ENCODE assay signal across 8 cellular contexts in the genomic region with DNA sequence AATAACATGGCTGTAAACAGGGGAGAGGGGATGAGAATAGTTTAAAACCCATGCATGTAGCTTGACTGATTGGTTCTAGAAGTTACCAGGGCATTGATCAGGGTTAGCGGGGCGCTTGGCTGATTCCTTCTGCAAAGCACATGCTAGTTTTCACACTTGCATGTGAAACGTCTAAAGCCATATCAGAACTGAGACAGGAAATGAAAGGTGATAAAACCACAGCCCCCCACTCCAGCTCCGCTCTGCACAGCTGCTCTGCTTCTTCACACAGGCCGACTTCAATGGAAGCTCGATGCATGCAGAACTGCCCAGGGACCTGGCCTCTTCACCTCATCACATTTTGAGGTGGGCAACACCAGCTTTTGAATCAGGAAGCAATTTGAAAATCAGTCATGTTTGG. TPM values are rescaled to one million over a fixed set of nuclear protein-coding genes. Genes with fewer than 3 reads are reported as not detected.
DNase-seq lines count a peak whose midpoint lies in the region; ATAC-seq and TF ChIP-seq lines count a peak whose summit lies in the region.

No MANE protein-coding gene starts in this region.

- no peaks in the 10 kb centered on the region for H3K9me3 ChIP-seq in thyroid gland

- no peak for TF ChIP-seq POLR2A in thyroid gland (IDR thresholded peaks at IDR 0.05)

- peak; percentile 82 for ATAC-seq in HG02642 (IDR thresholded peaks at IDR 0.05; ENCODE audit: poor library complexity, unreplicated experiment)

- H3K4me1 ChIP-seq in thyroid gland = peaks cover 3 to 6% of the 10 kb centered on the region in 2 donors

- DNase-seq in stimulated activated CD4-positive, alpha-beta T cell treated with anti-CD3 and anti-CD28 coated beads, Interleukin-15, amount 100 ng/mL, for 24 hours = peak; percentile 5
- DNase-seq in stimulated activated CD4-positive, alpha-beta T cell treated with anti-CD3 and anti-CD28 coated beads, Interleukin-4, amount 100 ng/mL, for 4 hours = no peak
- DNase-seq in NAMALWA (ENCODE audit: low spot score) (peak; percentile 51), thyroid gland (peak in 1 of 2 donors; percentile 5), NCI-H524 (lab: John Stamatoyannopoulos, UW) (no peak), HPDE6-E6E7 (ENCODE audit: extremely low spot score) (no peak), HK-2 (ENCODE audit: unreplicated experiment) (no peak)

- peak overlapping the region; percentile 43 to 80 (median 70) for H3K27ac ChIP-seq in thyroid gland

- no peaks in the 10 kb centered on the region for H3K27me3 ChIP-seq in thyroid gland

- H3K36me3 ChIP-seq in thyroid gland = no peaks in the 10 kb centered on the region

- peak overlapping the region in 1 of 3 donors; percentile 13 for H3K4me3 ChIP-seq in thyroid gland (replicated peaks in 1 of 3)

- TF ChIP-seq CTCF in thyroid gland (IDR thresholded peaks at IDR 0.05) = no peak

- intact Hi-C loops in thyroid gland (cut with DNase I) = no loop called here

- 56 to 59% methylated on average over 6 of the region's 6 CpGs for WGBS in thyroid gland, 2 donors

RNA-seq across cellular contexts. Expression of a gene that starts 31.4 kb away (rescaled TPM):
- not detected for total RNA-seq in thyroid gland

Comparison
In these comparisons a context has a peak if more than half of its experiments do, and no peak if none do; other contexts are left out.
1. DNase-seq: peak in stimulated activated CD4-positive, alpha-beta T cell treated with anti-CD3 and anti-CD28 coated beads, Interleukin-15, amount 100 ng/mL, for 24 hours (single experiment) and NAMALWA (single experiment); none in stimulated activated CD4-positive, alpha-beta T cell treated with anti-CD3 and anti-CD28 coated beads, Interleukin-4, amount 100 ng/mL, for 4 hours (0 of 2), NCI-H524 (0 of 2), HPDE6-E6E7 (single experiment) and HK-2 (single experiment).